14 cellular contexts compared by ENCODE assay signal in genomic region chr21:31299291-31300147, GRCh38. TPM values are rescaled to one million over a fixed set of nuclear protein-coding genes. Genes with fewer than 3 reads are reported as not detected.
A peak's percentile ranks its signal among the peaks of the same experiment; 100 is the strongest.
DNase-seq lines count a peak whose midpoint lies in the region; ATAC-seq and TF ChIP-seq lines count a peak whose summit lies in the region.
"Had no signal": no experiment of that assay in that cellular context is flagged by ENCODE, and none has a peak within 500 bp of the region (broad histone marks: within the 10 kb centered on the region; RNA-seq: fewer than 3 reads in every experiment).

No MANE protein-coding gene starts in this region.

- peaks cover 22% of the 10 kb centered on the region for H3K4me1 Mint-ChIP-seq in Calu3 (ENCODE audit: low read depth, unreplicated experiment)

- DNase-seq in Calu3 (no peak), NCI-H526 (lab: John Stamatoyannopoulos, UW) (peak; percentile 77 to 84), left lobe of liver (ENCODE audit: low spot score) (no peak), posterior vena cava (ENCODE audit: low spot score) (no peak), NCI-H748 treated with DMSO at 0.1 percent for 48 hours (lab: John Stamatoyannopoulos, UW) (no peak), NCI-H146 (lab: John Stamatoyannopoulos, UW) (no peak), Right ventricle myocardium inferior (ENCODE audit: missing footprints) (no peak)
- DNase-seq: activated gamma-delta T cell treated with Interleukin-2 at 50 U/mL for 16 hours, erythroblast, mesendoderm, occipital lobe, upper lobe of left lung had no signal

- no peaks in the 10 kb centered on the region for H3K27me3 Mint-ChIP-seq in Calu3 (ENCODE audit: unreplicated experiment)

- intact Hi-C loops in Calu3 (cut with micrococcal nuclease; ENCODE audit: unreplicated experiment) = no loop called here
- intact Hi-C loops in posterior vena cava (cut with DNase I) = no loop called here
- intact Hi-C loops in Right ventricle myocardium inferior (cut with DNase I) = no loop called here

- BruUV-seq in Calu3 (replicated peaks; lab: Mats Ljungman, UMichigan) = no TSS peak

- no peaks in the 10 kb centered on the region for H3K36me3 Mint-ChIP-seq in Calu3 (ENCODE audit: insufficient read depth, unreplicated experiment)

- H3K4me3 Mint-ChIP-seq in Calu3 (ENCODE audit: low read depth, unreplicated experiment) = peak overlapping the region; percentile 2

- ATAC-seq in GM21367 (IDR thresholded peaks at IDR 0.05; ENCODE audit: unreplicated experiment) = peak; percentile 64
- ATAC-seq in left lobe of liver = peak; percentile 88
- ATAC-seq in Right ventricle myocardium inferior = no peak
- ATAC-seq: Panc1 had no signal

- CTCF ChIA-PET in Calu3 (lab: Charles Lee) = no interaction called here

- H3K27ac Mint-ChIP-seq in Calu3 (ENCODE audit: unreplicated experiment) = no peak overlapping the region

- H3K9me3 Mint-ChIP-seq in Calu3 (ENCODE audit: low read depth, unreplicated experiment) = no peaks in the 10 kb centered on the region

- no peak for TF ChIP-seq CTCF in Calu3 (IDR thresholded peaks at IDR 0.05; ENCODE audit: unreplicated experiment)

RNA-seq across cellular contexts. Expression of gene TIAM1, which starts 44.5 kb away (rescaled TPM):
- total RNA-seq in Calu3 (2022) (15.2 and 18.2 TPM in 2 replicates), left lobe of liver (6.4 TPM), posterior vena cava (10 to 100 TPM in 1 of 2 donors, 1 to 10 TPM in 1; 4.7 to 11.3 TPM), Right ventricle myocardium inferior (3.8 TPM)

Comparison
In these comparisons a context has a peak if more than half of its experiments do, and no peak if none do; other contexts are left out.
1. DNase-seq: peak in NCI-H526 (2 of 2); none in Calu3 (single experiment), left lobe of liver (single experiment), posterior vena cava (single experiment), NCI-H748 treated with DMSO at 0.1 percent for 48 hours (single experiment), NCI-H146 (single experiment) and Right ventricle myocardium inferior (single experiment).